ENCODE assay signal across 9 cellular contexts in genomic region chr19:18502633-18503294, GRCh38. TPM values are rescaled to one million over a fixed set of nuclear protein-coding genes. Genes with fewer than 3 reads are reported as not detected.
A peak's percentile ranks its signal among the peaks of the same experiment; 100 is the strongest.
DNase-seq lines count a peak whose midpoint lies in the region; ATAC-seq and TF ChIP-seq lines count a peak whose summit lies in the region.
"Had no signal": no experiment of that assay in that cellular context is flagged by ENCODE, and none has a peak within 500 bp of the region (broad histone marks: within the 10 kb centered on the region; RNA-seq: fewer than 3 reads in every experiment).

No MANE protein-coding gene starts in this region.

- TF ChIP-seq POLR2A in tibial nerve (IDR thresholded peaks at IDR 0.05) = no peak
- TF ChIP-seq POLR2A in erythroblast (IDR thresholded peaks at IDR 0.05; ENCODE audit: low read length) = no peak

- H3K36me3 ChIP-seq in left lung (no peaks in the 10 kb centered on the region), tibial nerve (no peaks in the 10 kb centered on the region)

- no peaks in the 10 kb centered on the region for H3K36me3 Mint-ChIP-seq in activated naive CD4-positive, alpha-beta T cell treated with anti-CD3 and anti-CD28 coated beads, Interleukin-2, amount 50 U/mL, for 24 hours
- no peaks in the 10 kb centered on the region for H3K36me3 Mint-ChIP-seq in activated T-helper 2 cell treated with anti-CD3 and anti-CD28 coated beads, Interferon-gamma antibody, Interleukin-2, Interleukin-4, amounts not matched to agents 10 μg/mL and 5 μg/mL and 100 μg/mL, durations not matched to agents 14 hours and 24 hours and 36 hours (ENCODE audit: low read depth)

- no peak overlapping the region for H3K27ac Mint-ChIP-seq in activated naive CD4-positive, alpha-beta T cell treated with anti-CD3 and anti-CD28 coated beads, Interleukin-2, amount 50 U/mL, for 24 hours
- peak overlapping the region; percentile 29 for H3K27ac Mint-ChIP-seq in activated T-helper 2 cell treated with anti-CD3 and anti-CD28 coated beads, Interferon-gamma antibody, Interleukin-2, Interleukin-4, amounts not matched to agents 10 μg/mL and 5 μg/mL and 100 μg/mL, durations not matched to agents 14 hours and 24 hours and 36 hours
- H3K27ac Mint-ChIP-seq: endodermal cell had no signal

- ATAC-seq in left lung = peak; percentile 16

- TF ChIP-seq EP300 in tibial nerve (IDR thresholded peaks at IDR 0.05) = no peak

- H3K27me3 ChIP-seq in left lung (no peaks in the 10 kb centered on the region), tibial nerve (no peaks in the 10 kb centered on the region)

- TF ChIP-seq CTCF in left lung (IDR thresholded peaks at IDR 0.05) = no peak
- no peak for TF ChIP-seq CTCF in tibial nerve (IDR thresholded peaks at IDR 0.05)

- H3K9me3 ChIP-seq in left lung (no peaks in the 10 kb centered on the region), tibial nerve (no peaks in the 10 kb centered on the region)

- H3K4me1 Mint-ChIP-seq in activated naive CD4-positive, alpha-beta T cell treated with anti-CD3 and anti-CD28 coated beads, Interleukin-2, amount 50 U/mL, for 24 hours = peaks cover 77% of the 10 kb centered on the region
- H3K4me1 Mint-ChIP-seq in activated T-helper 2 cell treated with anti-CD3 and anti-CD28 coated beads, Interferon-gamma antibody, Interleukin-2, Interleukin-4, amounts not matched to agents 10 μg/mL and 5 μg/mL and 100 μg/mL, durations not matched to agents 14 hours and 24 hours and 36 hours (ENCODE audit: low read depth) = peaks cover 57% of the 10 kb centered on the region

- H3K4me1 ChIP-seq in left lung (peaks cover 50 to 100% of the 10 kb centered on the region in 2 donors), tibial nerve (peaks cover 0 to 100% (median 90%) of the 10 kb centered on the region in 4 donors)

- intact Hi-C loops in activated T-helper 2 cell treated with anti-CD3 and anti-CD28 coated beads, Interferon-gamma antibody, Interleukin-2, Interleukin-4, amounts not matched to agents 10 μg/mL and 5 μg/mL and 100 μg/mL, durations not matched to agents 14 hours and 24 hours and 36 hours (cut with micrococcal nuclease) = no loop called here
- intact Hi-C loops in left lung (cut with DNase I) = no loop called here

- H3K4me3 ChIP-seq in left lung (no peak overlapping the region), tibial nerve (no peak overlapping the region)

- WGBS in tibial nerve, 2 donors = 64 to 72% methylated on average over 17 of the region's 18 CpGs

- H3K27me3 Mint-ChIP-seq in activated naive CD4-positive, alpha-beta T cell treated with anti-CD3 and anti-CD28 coated beads, Interleukin-2, amount 50 U/mL, for 24 hours = no peaks in the 10 kb centered on the region
- H3K27me3 Mint-ChIP-seq in activated T-helper 2 cell treated with anti-CD3 and anti-CD28 coated beads, Interferon-gamma antibody, Interleukin-2, Interleukin-4, amounts not matched to agents 10 μg/mL and 5 μg/mL and 100 μg/mL, durations not matched to agents 14 hours and 24 hours and 36 hours (ENCODE audit: low read depth) = no peaks in the 10 kb centered on the region

- H3K27ac ChIP-seq in left lung (peak overlapping the region; percentile 26 to 95), tibial nerve (peak overlapping the region in 3 of 4 donors; percentile 58 to 82 (median 67))

- peak overlapping the region; percentile 19 for H3K4me3 Mint-ChIP-seq in activated naive CD4-positive, alpha-beta T cell treated with anti-CD3 and anti-CD28 coated beads, Interleukin-2, amount 50 U/mL, for 24 hours
- no peak overlapping the region for H3K4me3 Mint-ChIP-seq in activated T-helper 2 cell treated with anti-CD3 and anti-CD28 coated beads, Interferon-gamma antibody, Interleukin-2, Interleukin-4, amounts not matched to agents 10 μg/mL and 5 μg/mL and 100 μg/mL, durations not matched to agents 14 hours and 24 hours and 36 hours (ENCODE audit: low read depth)
- H3K4me3 Mint-ChIP-seq: endodermal cell had no signal

- no peak for DNase-seq in activated naive CD4-positive, alpha-beta T cell (lab: John Stamatoyannopoulos, UW)
- DNase-seq in activated T-helper 2 cell treated with anti-CD3 and anti-CD28 coated beads, Interferon-gamma antibody, Interleukin-2, Interleukin-4, amounts not matched to agents 10 μg/mL and 5 μg/mL and 100 μg/mL, durations not matched to agents 14 hours and 24 hours and 36 hours (ENCODE audit: low spot score) = no peak
- peak in 1 of 2 donors; percentile 90 for DNase-seq in left lung
- no peak for DNase-seq in tibial nerve (ENCODE audit: low spot score in 2 of 2)
- DNase-seq in NCI-H1048 (lab: John Stamatoyannopoulos, UW) = no peak
- DNase-seq in erythroblast (lab: John Stamatoyannopoulos, UW) = no peak
- DNase-seq in OCI-M1 (lab: John Stamatoyannopoulos, UW) = no peak
- DNase-seq: endodermal cell had no signal

- H3K9me3 Mint-ChIP-seq in activated naive CD4-positive, alpha-beta T cell treated with anti-CD3 and anti-CD28 coated beads, Interleukin-2, amount 50 U/mL, for 24 hours = no peaks in the 10 kb centered on the region
- H3K9me3 Mint-ChIP-seq in activated T-helper 2 cell treated with anti-CD3 and anti-CD28 coated beads, Interferon-gamma antibody, Interleukin-2, Interleukin-4, amounts not matched to agents 10 μg/mL and 5 μg/mL and 100 μg/mL, durations not matched to agents 14 hours and 24 hours and 36 hours = no peaks in the 10 kb centered on the region
- H3K9me3 Mint-ChIP-seq: endodermal cell had no signal

RNA-seq across cellular contexts. Expression of gene ELL, which starts 19.1 kb away (rescaled TPM):
- total RNA-seq in activated T-helper 2 cell treated with anti-CD3 and anti-CD28 coated beads, Interferon-gamma antibody, Interleukin-2, Interleukin-4, amounts not matched to agents 10 μg/mL and 5 μg/mL and 100 μg/mL, durations not matched to agents 14 hours and 24 hours and 36 hours = 27.0 and 27.5 TPM in 2 replicates
- total RNA-seq in left lung (10 to 100 TPM; 13.3 to 22.9 TPM), tibial nerve (10 to 100 TPM; 13.8 to 45.9 (median 26.0) TPM)

RNA-seq across cellular contexts. Expression of gene FKBP8, which starts 40.6 kb away (rescaled TPM):
- total RNA-seq in activated T-helper 2 cell treated with anti-CD3 and anti-CD28 coated beads, Interferon-gamma antibody, Interleukin-2, Interleukin-4, amounts not matched to agents 10 μg/mL and 5 μg/mL and 100 μg/mL, durations not matched to agents 14 hours and 24 hours and 36 hours = 196 and 201 TPM in 2 replicates
- total RNA-seq in left lung (100 to 1,000 TPM; 176 to 195 TPM), tibial nerve (100 to 1,000 TPM; 391 to 451 (median 434) TPM)

RNA-seq across cellular contexts. Expression of gene KXD1, which starts 54.9 kb away (rescaled TPM):
- 132 and 141 TPM in 2 replicates for total RNA-seq in activated T-helper 2 cell treated with anti-CD3 and anti-CD28 coated beads, Interferon-gamma antibody, Interleukin-2, Interleukin-4, amounts not matched to agents 10 μg/mL and 5 μg/mL and 100 μg/mL, durations not matched to agents 14 hours and 24 hours and 36 hours
- total RNA-seq in left lung (10 to 100 TPM; 68.9 to 86.2 TPM), tibial nerve (100 to 1,000 TPM; 122 to 298 (median 167) TPM)
